In the genomic region with DNA sequence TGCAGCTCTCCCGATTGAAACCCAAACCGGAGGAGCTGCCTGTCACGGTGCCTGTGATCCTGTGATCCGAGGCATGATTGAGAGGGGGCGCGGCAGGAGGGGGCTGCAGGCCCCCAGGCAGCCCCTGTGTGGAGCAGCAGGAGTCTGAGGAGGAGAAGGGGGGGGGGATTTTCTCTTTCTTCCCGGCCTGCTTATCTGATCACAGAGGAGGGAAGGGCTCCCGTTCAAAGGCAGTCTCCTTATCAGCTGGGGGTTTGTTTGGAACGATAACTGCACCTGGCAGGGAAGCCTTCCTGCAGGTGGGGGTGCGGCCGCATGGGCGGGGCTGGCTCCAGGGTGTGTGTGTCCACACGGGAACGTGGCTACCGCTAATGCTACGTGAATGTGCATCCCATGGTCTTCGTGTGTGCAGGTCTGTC, we compare ENCODE assay signal across 1 cellular context.
TF ChIP-seq lines count a peak whose summit lies in the region.

No MANE protein-coding gene starts in this region.

TF ChIP-seq in GM23338, 12 proteins besides CTCF, POLR2A, EP300 and RAD21 (continued from another document):
- TF ChIP-seq ETS1 (IDR thresholded peaks at IDR 0.05), result no peak
- TF ChIP-seq ZNF462 (CRISPR knock-in tag; IDR thresholded peaks at IDR 0.05), result no peak
- TF ChIP-seq NANOG (IDR thresholded peaks at IDR 0.05; ENCODE audit: borderline replicate concordance), result no peak
- TF ChIP-seq ZNF331 (CRISPR knock-in tag; IDR thresholded peaks at IDR 0.05; ENCODE audit: low read depth), result no peak
- TF ChIP-seq JUNB (IDR thresholded peaks at IDR 0.05; ENCODE audit: unreplicated experiment), result no peak
- TF ChIP-seq CREB1 (CRISPR knock-in tag; IDR thresholded peaks at IDR 0.05; ENCODE audit: low read depth), result no peak
- TF ChIP-seq EZH2 (IDR thresholded peaks at IDR 0.05; ENCODE audit: low read depth, unreplicated experiment), result no peak
- TF ChIP-seq STAT1 (IDR thresholded peaks at IDR 0.05; ENCODE audit: unreplicated experiment), result no peak
